3 cellular contexts compared by ENCODE assay signal in the genomic region with DNA sequence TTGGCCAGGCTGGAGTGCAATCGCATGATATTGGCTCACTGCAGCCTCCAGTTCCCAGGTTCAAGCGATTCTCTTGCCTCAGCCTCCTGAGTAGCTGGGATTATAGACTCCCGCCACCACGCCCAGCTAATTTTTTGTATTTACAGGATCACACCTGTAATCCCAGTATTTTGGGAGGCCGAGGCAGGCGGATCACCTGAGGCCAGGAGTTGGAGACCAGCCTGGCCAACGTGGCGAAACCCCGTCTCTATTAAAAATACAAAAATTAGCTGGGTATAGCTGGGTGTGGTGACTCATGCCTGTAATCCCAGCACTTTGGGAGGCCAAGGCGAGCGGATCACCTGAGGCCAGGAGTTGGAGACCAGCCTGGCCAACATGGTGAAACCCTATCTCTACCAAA. TPM values are rescaled to one million over a fixed set of nuclear protein-coding genes. Genes with fewer than 3 reads are reported as not detected.
"Had no signal": no experiment of that assay in that cellular context is flagged by ENCODE, and none has a peak within 500 bp of the region (broad histone marks: within the 10 kb centered on the region; RNA-seq: fewer than 3 reads in every experiment).

No MANE protein-coding gene starts in this region.

RNA-seq across cellular contexts. Expression of a gene that starts 20.3 kb away (rescaled TPM):
- total RNA-seq: kidney epithelial cell, lower leg skin, right cardiac atrium had no signal
